19 cellular contexts compared by ENCODE assay signal in the genomic region with DNA sequence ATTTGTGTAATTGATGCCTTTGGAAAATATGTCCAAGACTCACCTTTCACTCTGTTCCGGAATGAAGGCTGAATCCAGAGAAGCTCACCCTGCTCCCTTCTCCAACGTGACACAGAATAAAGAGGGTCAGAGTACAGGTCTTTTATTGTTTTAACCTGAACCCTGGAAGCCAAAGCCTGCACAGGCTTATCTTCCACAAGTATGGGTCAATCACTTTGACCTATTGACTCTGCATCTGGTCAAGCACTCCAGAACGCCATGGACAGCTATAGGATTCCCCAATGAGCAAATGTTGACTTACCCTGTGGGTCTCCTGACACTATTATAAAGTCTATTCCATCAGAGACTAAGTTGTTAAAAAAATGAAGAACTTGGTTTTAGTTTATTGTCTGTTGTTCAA.
"Had no signal": no experiment of that assay in that cellular context is flagged by ENCODE, and none has a peak within 500 bp of the region (broad histone marks: within the 10 kb centered on the region; RNA-seq: fewer than 3 reads in every experiment).

No MANE protein-coding gene starts in this region.

- H3K4me1 Mint-ChIP-seq: T-cell had no signal

- H3K4me3 Mint-ChIP-seq: T-cell had no signal

- DNase-seq: Karpas-422, KG1, MM.1S, NCI-H1092 treated with DMSO at 0.1 percent for 48 hours, NCI-H1436, NCI-H1694 treated with DMSO at 0.1 percent for 48 hours, NCI-H1930, NCI-H2081, NCI-H2107, NCI-H2227 treated with DMSO at 0.1 percent for 48 hours, NCI-H524, NCI-H526 treated with DMSO at 0.1 percent for 48 hours, NCI-H748 treated with DMSO at 0.1 percent for 48 hours, PC-3, SHP77, SK-N-SH, SW 1271, T-cell had no signal

- H3K9me3 ChIP-seq: SK-N-SH had no signal

- H3K36me3 Mint-ChIP-seq: T-cell had no signal

- H3K27ac Mint-ChIP-seq: T-cell had no signal

- H3K9me2 ChIP-seq: SK-N-SH had no signal

- H3K27me3 Mint-ChIP-seq: T-cell had no signal

- ATAC-seq: Panc1, PC-3, T-cell had no signal

- H3K4me2 ChIP-seq: SK-N-SH had no signal

- H3K9ac ChIP-seq: SK-N-SH had no signal
